In the genomic region with DNA sequence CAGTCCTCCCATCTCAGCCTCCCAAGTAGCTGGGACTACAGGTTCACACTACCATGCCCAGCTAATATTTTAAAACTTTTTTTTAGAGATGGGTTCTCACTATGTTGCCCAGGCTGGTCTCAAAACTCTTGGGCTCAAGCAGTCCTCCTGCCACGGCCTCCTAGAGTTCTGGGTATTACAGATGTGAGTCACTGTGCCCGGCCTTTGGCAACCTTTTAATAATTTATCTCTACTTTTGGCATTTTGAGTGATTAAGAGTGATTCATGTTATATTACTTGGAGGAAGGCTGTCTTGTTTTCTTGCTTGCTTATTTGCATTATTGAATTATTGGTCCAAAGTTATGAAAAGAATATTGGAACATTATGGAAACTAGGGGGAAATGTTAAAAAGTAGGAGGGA, we compare ENCODE assay signal across 14 cellular contexts. TPM values are rescaled to one million over a fixed set of nuclear protein-coding genes. Genes with fewer than 3 reads are reported as not detected.
DNase-seq lines count a peak whose midpoint lies in the region; ATAC-seq, FAIRE-seq and TF ChIP-seq lines count a peak whose summit lies in the region.
"Had no signal": no experiment of that assay in that cellular context is flagged by ENCODE, and none has a peak within 500 bp of the region (broad histone marks: within the 10 kb centered on the region; RNA-seq: fewer than 3 reads in every experiment).

No MANE protein-coding gene starts in this region.

- SMC1A ChIA-PET in GM12878 (lab: Charles Lee; ENCODE audit: uncharacterized antibody, unreplicated experiment) = interaction anchor here (0.6 to 2.2 kb wide), 15 partner anchors 14 to 432 kb away, joined by 3 to 12 read pairs (median 4); no protein-coding TSS in a partner anchor

- H3K9me3 Mint-ChIP-seq in CD8-positive, alpha-beta T cell = peaks cover 4% of the 10 kb centered on the region
- no peaks in the 10 kb centered on the region for H3K9me3 Mint-ChIP-seq in natural killer cell treated with Interleukin-12 subunit alpha and Interleukin-12 subunit beta and Interleukin-15 and Interleukin-18, amount 100 ng/mL, for 72 hours

- no peak overlapping the region for H3K4me2 ChIP-seq in GM12878 (ENCODE audit: control insufficient read depth, insufficient read depth)

- DNase-seq in CD8-positive, alpha-beta T cell = no peak
- DNase-seq in LHCN-M2 (ENCODE audit: low read depth) (peak; percentile 39), GM12878 (ENCODE audit: low read depth, low spot score) (no peak), NCI-H526 (lab: John Stamatoyannopoulos, UW) (no peak)
- DNase-seq in natural killer cell treated with Interleukin-12 subunit alpha and Interleukin-12 subunit beta and Interleukin-15 and Interleukin-18, amount 100 ng/mL, for 72 hours (ENCODE audit: low spot score) = no peak
- DNase-seq: activated naive CD4-positive, alpha-beta T cell treated with Interleukin-2 at 50 U/mL for 16 hours; DMS153; effector CD4-positive, alpha-beta T cell; NCI-H510A; stimulated activated CD4-positive, alpha-beta T cell treated with anti-CD3 and anti-CD28 coated beads, Interleukin-15, amount 100 ng/mL, for 24 hours had no signal

- no peaks in the 10 kb centered on the region for H3K9me3 ChIP-seq in CD8-positive, alpha-beta T cell (ENCODE audit: low read length)
- no peaks in the 10 kb centered on the region for H3K9me3 ChIP-seq in GM12878 (replicated peaks; ENCODE audit: control insufficient read depth, insufficient read depth, low read length)

- no TSS peak for BruUV-seq in GM12878 (replicated peaks; lab: Mats Ljungman, UMichigan)

- peaks cover 13% of the 10 kb centered on the region for H3K4me1 ChIP-seq in CD8-positive, alpha-beta T cell (ENCODE audit: insufficient read depth, low read length)
- H3K4me1 ChIP-seq in GM12878 (ENCODE audit: control insufficient read depth, insufficient read depth, low read length) = peaks cover 19% of the 10 kb centered on the region

- RAD21 ChIA-PET in GM12878 (lab: Charles Lee; ENCODE audit: unreplicated experiment) = interaction anchor here (0.7 to 1.5 kb wide), 5 partner anchors 8 to 277 kb away, joined by 3 to 6 read pairs (median 4); no protein-coding TSS in a partner anchor

- H2AFZ ChIP-seq in GM12878 (ENCODE audit: control insufficient read depth, low read depth, low read length) = no peak overlapping the region

- POLR2A ChIA-PET in CD8-positive, alpha-beta T cell (lab: Charles Lee) = interaction anchor here (0.7 to 1.0 kb wide), 2 partner anchors 8 to 22 kb away, joined by 3 to 4 read pairs; no protein-coding TSS in a partner anchor
- POLR2A ChIA-PET in GM12878 (lab: Charles Lee) = interaction anchor here (0.6 to 1.6 kb wide), 6 partner anchors 8 to 272 kb away, joined by 3 to 6 read pairs (median 4); no protein-coding TSS in a partner anchor

- H3K27me3 ChIP-seq in CD8-positive, alpha-beta T cell (ENCODE audit: insufficient read depth, low read length) = no peaks in the 10 kb centered on the region
- no peaks in the 10 kb centered on the region for H3K27me3 ChIP-seq in GM12878 (replicated peaks in 1 of 2; ENCODE audit: control insufficient read depth in 2 of 2, insufficient read depth in 2 of 2, low read length in 1 of 2)

- no peak for FAIRE-seq in GM12878 (lab: Jason Lieb, UNC)

- H3K4me3 Mint-ChIP-seq in CD8-positive, alpha-beta T cell = no peak overlapping the region
- peak overlapping the region; percentile 54 for H3K4me3 Mint-ChIP-seq in natural killer cell treated with Interleukin-12 subunit alpha and Interleukin-12 subunit beta and Interleukin-15 and Interleukin-18, amount 100 ng/mL, for 72 hours
- H3K4me3 Mint-ChIP-seq: B cell had no signal

- H3K79me2 ChIP-seq in GM12878 (ENCODE audit: control insufficient read depth, insufficient read depth, low read length) = peaks cover 74% of the 10 kb centered on the region

- H3K4me3 ChIP-seq in CD8-positive, alpha-beta T cell (ENCODE audit: low read depth, low read length) = no peak overlapping the region
- no peak overlapping the region for H3K4me3 ChIP-seq in GM12878

- CTCF ChIA-PET in CD8-positive, alpha-beta T cell (lab: Charles Lee) = interaction anchor here (1.5 to 2.0 kb wide), 2 partner anchors 105 to 313 kb away, joined by 4 to 5 read pairs; no protein-coding TSS in a partner anchor
- CTCF ChIA-PET in GM12878 (lab: Yijun Ruan, JAX) = interaction anchor here (0.8 to 1.0 kb wide), 3 partner anchors 20 to 98 kb away, joined by 3 read pairs; no protein-coding TSS in a partner anchor

- no peak for ATAC-seq in CD8-positive, alpha-beta T cell
- ATAC-seq in GM12878 (no peak), HG03378 (IDR thresholded peaks at IDR 0.05; ENCODE audit: unreplicated experiment) (no peak), GM19324 (IDR thresholded peaks at IDR 0.05; ENCODE audit: low FRiP score, unreplicated experiment) (no peak)
- ATAC-seq in natural killer cell treated with Interleukin-12 subunit alpha and Interleukin-12 subunit beta and Interleukin-15 and Interleukin-18, amount 100 ng/mL, for 72 hours = no peak

- no peak for TF ChIP-seq POLR2A in GM12878 (IDR thresholded peaks at IDR 0.05; ENCODE audit: low read depth, low read length)

- H3K27ac ChIP-seq in CD8-positive, alpha-beta T cell (ENCODE audit: low read depth, low read length) = no peak overlapping the region
- 0 out of 2 replicates have a peak overlapping the region, but pooled peaks have one; percentile 13 for H3K27ac ChIP-seq in GM12878 (ENCODE audit: control insufficient read depth, insufficient read depth)
- H3K27ac ChIP-seq: VCaP had no signal

- H3K9ac ChIP-seq in GM12878 (ENCODE audit: control insufficient read depth, insufficient read depth, low read length) = no peak overlapping the region

- H3K27me3 Mint-ChIP-seq in CD8-positive, alpha-beta T cell (ENCODE audit: low read depth) = no peaks in the 10 kb centered on the region
- H3K27me3 Mint-ChIP-seq in natural killer cell treated with Interleukin-12 subunit alpha and Interleukin-12 subunit beta and Interleukin-15 and Interleukin-18, amount 100 ng/mL, for 72 hours = no peaks in the 10 kb centered on the region
- H3K27me3 Mint-ChIP-seq: B cell had no signal

- no peaks in the 10 kb centered on the region for H4K20me1 ChIP-seq in GM12878 (ENCODE audit: control insufficient read depth, insufficient read depth)

- H3K36me3 ChIP-seq in CD8-positive, alpha-beta T cell (ENCODE audit: insufficient read depth, low read length) = no peaks in the 10 kb centered on the region
- H3K36me3 ChIP-seq in GM12878 (ENCODE audit: control insufficient read depth in 2 of 2, insufficient read depth in 2 of 2, low read length in 1 of 2) = no peaks in the 10 kb centered on the region

- peaks cover 65% of the 10 kb centered on the region for H3K4me1 Mint-ChIP-seq in CD8-positive, alpha-beta T cell (ENCODE audit: low read depth)
- peaks cover 63 to 67% of the 10 kb centered on the region in 2 donors for H3K4me1 Mint-ChIP-seq in natural killer cell treated with Interleukin-12 subunit alpha and Interleukin-12 subunit beta and Interleukin-15 and Interleukin-18, amount 100 ng/mL, for 72 hours (ENCODE audit: low read depth in 2 of 2)

- TF ChIP-seq EP300 in GM12878 (IDR thresholded peaks at IDR 0.05; ENCODE audit: borderline replicate concordance in 1 of 2, control insufficient read depth in 1 of 2, low read depth in 2 of 2, low read length in 2 of 2) = no peak

- intact Hi-C loops in CD8-positive, alpha-beta T cell (cut with DNase I, micrococcal nuclease) = no loop called here
- intact Hi-C loops in GM12878 (cut with micrococcal nuclease; ENCODE audit: unreplicated experiment) = no loop called here

- H3K27ac Mint-ChIP-seq in CD8-positive, alpha-beta T cell = peak overlapping the region; percentile 56
- H3K27ac Mint-ChIP-seq in natural killer cell treated with Interleukin-12 subunit alpha and Interleukin-12 subunit beta and Interleukin-15 and Interleukin-18, amount 100 ng/mL, for 72 hours = peak overlapping the region; percentile 64 to 68
- H3K27ac Mint-ChIP-seq: B cell had no signal

- in situ Hi-C loops in GM12878 (cut with MboI) = no loop called here

- no peak for TF ChIP-seq RAD21 in GM12878 (IDR thresholded peaks at IDR 0.05; ENCODE audit: insufficient read depth, low read depth, low read length)

- WGBS in GM12878 (ENCODE audit: insufficient coverage, insufficient replicate concordance, low lambda C conversion rate, missing lambda C conversion rate) = 74% methylated on average over 2 of the region's 2 CpGs

- no peaks in the 10 kb centered on the region for H3K36me3 Mint-ChIP-seq in CD8-positive, alpha-beta T cell
- H3K36me3 Mint-ChIP-seq in natural killer cell treated with Interleukin-12 subunit alpha and Interleukin-12 subunit beta and Interleukin-15 and Interleukin-18, amount 100 ng/mL, for 72 hours = peaks cover 6% of the 10 kb centered on the region

- TF ChIP-seq CTCF in CD8-positive, alpha-beta T cell (IDR thresholded peaks at IDR 0.05) = no peak
- no peak for TF ChIP-seq CTCF in GM12878 (IDR thresholded peaks at IDR 0.05 in 2 of 3, conservative IDR thresholded peaks at IDR 0.05 in 1 of 3; ENCODE audit: control insufficient read depth in 2 of 3, extremely low read depth in 1 of 3, insufficient read depth in 1 of 3, low read depth in 3 of 3, low read length in 3 of 3)

TF ChIP-seq in GM12878, 131 proteins besides CTCF, POLR2A, EP300 and RAD21 (continues in another document):
- TF ChIP-seq MTA2 (IDR thresholded peaks at IDR 0.05; ENCODE audit: low read depth) (no peak), SPI1 (IDR thresholded peaks at IDR 0.05; ENCODE audit: borderline replicate concordance, insufficient read depth, low read depth, low read length) (no peak)

RNA-seq across cellular contexts. Expression of a gene that starts 24.3 kb away (rescaled TPM):
- total RNA-seq in CD8-positive, alpha-beta T cell = 10 to 100 TPM; 32.6 to 33.5 TPM
- total RNA-seq in LHCN-M2 (2014; rRNA removed) = 14.6 and 27.5 TPM in 2 replicates
- 6.5 TPM for polyA plus RNA-seq in LHCN-M2 (2012)
- 60.6 and 70.3 TPM in 2 replicates for total RNA-seq in GM12878 (2013; cell fraction: nucleolus; rRNA removed)
- 7.1 and 8.0 TPM in 2 replicates for total RNA-seq in GM12878 (2014; rRNA removed)
- total RNA-seq in GM12878 (2014; rRNA removed; fragmentation: Illumina TruSeq; extraction: Trizol) = 7.9 and 8.3 TPM in 2 replicates
- total RNA-seq in GM12878 (2021) = 6.3 and 7.3 TPM in 2 replicates
- polyA plus RNA-seq in GM12878 (2011; ENCODE audit: low read depth) = 7.8 TPM
- polyA plus RNA-seq in GM12878 (2011; rRNA removed) = 32.0 and 35.6 TPM in 2 replicates
- polyA plus RNA-seq in GM12878 (2011; cell fraction: cytosol; rRNA removed) = 23.4 and 24.4 TPM in 2 replicates
- polyA plus RNA-seq in GM12878 (2011; cell fraction: nucleus; rRNA removed) = 24.2 and 27.9 TPM in 2 replicates
- polyA plus RNA-seq in GM12878 (2012) = 9.6 and 10.4 TPM in 2 replicates
- 8.7 and 9.4 TPM in 2 replicates for polyA plus RNA-seq in GM12878 (2014; fragmentation: Illumina TruSeq; extraction: Trizol)
- polyA plus RNA-seq in GM12878 (2014; fragmentation: Nextera tagmentation; extraction: Ambion mirVana) = 1 to 10 TPM; 1.9 to 3.3 TPM
- polyA plus RNA-seq in GM12878 (2014; rRNA removed) = 4.8 and 5.1 TPM in 2 replicates
- 1 to 10 TPM; 1.8 to 2.4 TPM for polyA plus RNA-seq in GM12878 (2016; fragmentation: Nextera tagmentation; extraction: Ambion mirVana)
- polyA minus RNA-seq in GM12878 (2011; rRNA and poly(A)+ RNA removed) = 88.3 and 108 TPM in 2 replicates
- 19.0 and 19.9 TPM in 2 replicates for polyA minus RNA-seq in GM12878 (2011; cell fraction: cytosol; rRNA and poly(A)+ RNA removed)
- 60.0 and 123 TPM in 2 replicates for polyA minus RNA-seq in GM12878 (2011; cell fraction: nucleus; rRNA and poly(A)+ RNA removed)
- total RNA-seq in natural killer cell treated with Interleukin-12 subunit alpha and Interleukin-12 subunit beta and Interleukin-15 and Interleukin-18, amount 100 ng/mL, for 72 hours = 100 to 1,000 TPM in 1 of 2 donors, 10 to 100 TPM in 1; 84.1 to 139 TPM
